Comparison of ENCODE assay signal across 11 cellular contexts in the genomic region with DNA sequence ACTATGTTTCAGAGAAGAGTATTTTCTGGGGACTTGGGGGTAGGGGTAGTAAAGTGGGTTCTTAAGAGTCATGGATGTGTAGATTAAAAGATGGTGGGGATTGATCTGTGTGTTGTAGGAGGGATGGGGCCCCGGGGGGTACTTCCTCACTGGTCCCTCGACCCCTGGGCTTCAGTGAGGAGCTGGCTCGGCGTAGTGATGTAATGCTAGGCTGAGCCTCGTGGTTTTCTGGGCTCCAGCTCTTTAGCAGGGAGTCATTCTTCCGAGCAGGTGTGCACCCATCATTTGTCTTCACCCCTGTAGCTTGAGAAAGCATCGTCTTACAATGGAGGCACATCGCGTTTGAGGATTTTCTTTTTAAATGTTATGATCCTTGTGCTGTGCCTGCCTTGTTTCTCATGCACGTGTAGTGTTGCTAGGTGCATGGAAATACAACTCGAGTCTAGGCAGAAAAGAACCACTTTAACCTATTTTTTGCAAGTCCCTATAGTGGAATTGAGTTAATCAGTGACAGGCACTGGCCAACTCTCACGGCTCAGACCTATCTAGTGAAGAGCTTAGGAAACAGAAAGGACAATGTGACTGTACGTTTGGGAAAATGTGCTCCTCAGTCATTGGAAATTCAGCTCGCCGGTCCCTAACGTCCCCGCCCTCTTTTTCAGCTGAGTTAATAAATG.
A peak's percentile ranks its signal among the peaks of the same experiment; 100 is the strongest.
DNase-seq lines count a peak whose midpoint lies in the region; ATAC-seq and TF ChIP-seq lines count a peak whose summit lies in the region.
"Had no signal": no experiment of that assay in that cellular context is flagged by ENCODE, and none has a peak within 500 bp of the region (broad histone marks: within the 10 kb centered on the region; RNA-seq: fewer than 3 reads in every experiment).

No MANE protein-coding gene starts in this region.

- no peak for ATAC-seq in GM19395 (IDR thresholded peaks at IDR 0.05; ENCODE audit: unreplicated experiment)
- ATAC-seq in HG03139 (IDR thresholded peaks at IDR 0.05; ENCODE audit: unreplicated experiment), result no peak
- ATAC-seq: effector memory CD8-positive, alpha-beta T cell had no signal

- H3K36me3 ChIP-seq in osteoblast (ENCODE audit: insufficient read depth, low read length), result no peaks in the 10 kb centered on the region

- in situ Hi-C loops in G401 (cut with HindIII; ENCODE audit: low sequenced_read_pairs), result no loop called here

- H3K4me1 ChIP-seq in osteoblast (ENCODE audit: insufficient read depth, low read length), result peaks cover 9% of the 10 kb centered on the region

- H3K79me2 ChIP-seq in osteoblast (ENCODE audit: insufficient read depth, low read length), result peaks cover 2% of the 10 kb centered on the region

- H3K27ac ChIP-seq in osteoblast (ENCODE audit: low read depth, low read length), result no peak overlapping the region

- no peak overlapping the region for H2AFZ ChIP-seq in osteoblast (ENCODE audit: low read length)

- H3K4me3 ChIP-seq in iPS-11a (ENCODE audit: low read depth, low read length), result peak overlapping the region; percentile 78
- H3K4me3 ChIP-seq in osteoblast (ENCODE audit: insufficient read depth, low read length), result no peak overlapping the region

- TF ChIP-seq CTCF in osteoblast (IDR thresholded peaks at IDR 0.05; ENCODE audit: extremely low read depth, low read depth, low read length), result no peak

- no peaks in the 10 kb centered on the region for H3K9me3 ChIP-seq in osteoblast (ENCODE audit: low read depth, low read length)

- DNase-seq in G401 (ENCODE audit: low spot score) (peak; percentile 60), NCI-H510A treated with DMSO at 0.1 percent for 48 hours (lab: John Stamatoyannopoulos, UW) (peak; percentile 76), osteoblast (ENCODE audit: insufficient read length, low spot score, missing footprints) (peak; percentile 44), ureter (ENCODE audit: low spot score) (no peak), HUDEP-2 (lab: John Stamatoyannopoulos, UW; ENCODE audit: unreplicated experiment in 76 of 76) (no peak)
- DNase-seq: effector memory CD8-positive, alpha-beta T cell; KG1; T-helper 1 cell had no signal

- peaks cover 31% of the 10 kb centered on the region for H4K20me1 ChIP-seq in osteoblast (ENCODE audit: insufficient read depth, low read length)

- H3K4me2 ChIP-seq in osteoblast (ENCODE audit: insufficient read depth, low read length), result no peak overlapping the region

- H3K27me3 ChIP-seq in osteoblast (ENCODE audit: insufficient read depth, low read length), result no peaks in the 10 kb centered on the region

Comparison
In these comparisons a context has a peak if more than half of its experiments do, and no peak if none do; other contexts are left out.
1. DNase-seq: peak in G401 (single experiment), NCI-H510A treated with DMSO at 0.1 percent for 48 hours (single experiment) and osteoblast (single experiment); none in ureter (single experiment) and HUDEP-2 (0 of 76).